ENCODE assay signal across 2 cellular contexts in genomic region chr1:194028002-194028401, GRCh38.
A peak's percentile ranks its signal among the peaks of the same experiment; 100 is the strongest.
TF ChIP-seq lines count a peak whose summit lies in the region.

No MANE protein-coding gene starts in this region.

TF ChIP-seq in liver, 16 proteins besides CTCF, POLR2A, EP300 and RAD21 (continued from another document):
- TF ChIP-seq REST (IDR thresholded peaks at IDR 0.05): no peak
- no peak for TF ChIP-seq FOXA1 (IDR thresholded peaks at IDR 0.05)
- peak; percentile 59 to 63 for TF ChIP-seq RXRA (IDR thresholded peaks at IDR 0.05)
- peak; percentile 31 for TF ChIP-seq YY1 (IDR thresholded peaks at IDR 0.05)
- TF ChIP-seq MAX (IDR thresholded peaks at IDR 0.05): peak; percentile 20
- TF ChIP-seq HNF4G (IDR thresholded peaks at IDR 0.05): peak; percentile 11
- TF ChIP-seq ZBTB33 (IDR thresholded peaks at IDR 0.05): no peak
- peak; percentile 64 to 65 for TF ChIP-seq HNF4A (conservative IDR thresholded peaks at IDR 0.05)
- TF ChIP-seq JUND (IDR thresholded peaks at IDR 0.05): peak in 1 of 2 donors; percentile 45

TF ChIP-seq in HepG2, 621 proteins besides CTCF, POLR2A, EP300 and RAD21 (continued from another document):
- TF ChIP-seq LRRFIP1 (CRISPR knock-in tag; conservative IDR thresholded peaks at IDR 0.05) (no peak), CREB3 (CRISPR knock-in tag; IDR thresholded peaks at IDR 0.05) (no peak), ZFP36L1 (CRISPR knock-in tag; IDR thresholded peaks at IDR 0.05) (no peak), PRDM10 (CRISPR knock-in tag; IDR thresholded peaks at IDR 0.05; ENCODE audit: low read depth) (no peak), ZNF615 (CRISPR knock-in tag; IDR thresholded peaks at IDR 0.05; ENCODE audit: borderline replicate concordance) (no peak), SMC3 (IDR thresholded peaks at IDR 0.05; ENCODE audit: low read length) (no peak), KDM3A (CRISPR knock-in tag; IDR thresholded peaks at IDR 0.05; ENCODE audit: low read depth) (no peak)
